Comparison of ENCODE assay signal across 10 cellular contexts in the genomic region with DNA sequence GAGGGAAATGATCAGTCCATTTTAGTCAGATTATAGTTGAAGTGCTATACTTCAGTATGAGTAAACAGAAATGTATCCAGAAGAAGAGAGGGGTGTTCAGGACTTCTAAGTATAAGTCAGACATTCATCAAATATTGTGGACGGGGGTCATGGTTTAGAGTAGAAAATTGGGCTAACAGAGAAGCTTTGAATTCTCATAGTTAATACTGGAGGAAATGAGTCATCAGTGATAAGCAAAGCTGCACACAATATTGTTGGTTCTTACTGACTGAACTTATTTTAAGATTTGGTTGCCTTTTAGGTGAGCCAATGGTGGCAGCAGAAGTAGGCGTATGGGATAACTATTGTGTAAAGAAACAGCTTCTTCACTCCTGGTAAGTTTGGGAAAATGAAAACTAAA. TPM values are rescaled to one million over a fixed set of nuclear protein-coding genes. Genes with fewer than 3 reads are reported as not detected.
DNase-seq lines count a peak whose midpoint lies in the region; ATAC-seq, FAIRE-seq and TF ChIP-seq lines count a peak whose summit lies in the region.
"Had no signal": no experiment of that assay in that cellular context is flagged by ENCODE, and none has a peak within 500 bp of the region (broad histone marks: within the 10 kb centered on the region; RNA-seq: fewer than 3 reads in every experiment).

No MANE protein-coding gene starts in this region.

- intact Hi-C loops in CD14-positive monocyte (cut with micrococcal nuclease) (loop anchor here in 1 of 2 donors (5.0 kb wide), 1 partner anchor 45 kb away; a partner anchor contains a TSS), left lung (cut with DNase I) (no loop called here)
- intact Hi-C loops in activated T-helper 1 cell treated with anti-CD3 and anti-CD28 coated beads, Interleukin-12 subunit alpha, Interleukin-12 subunit beta, Interleukin-2, Interleukin-4 antibody, amounts not matched to agents 30 ng/mL and 10 ng/mL and 1 ng/mL, durations not matched to agents 14 hours and 24 hours and 36 hours (cut with micrococcal nuclease), result no loop called here

- no peak for FAIRE-seq in D721Med (lab: Jason Lieb, UNC)

- TF ChIP-seq CTCF in CD14-positive monocyte (IDR thresholded peaks at IDR 0.05) (no peak), KMS-11 (conservative IDR thresholded peaks at IDR 0.05; ENCODE audit: low read depth, low read length) (no peak), left lung (IDR thresholded peaks at IDR 0.05) (no peak), D721Med (IDR thresholded peaks at IDR 0.05; ENCODE audit: insufficient read depth, missing control alignments) (no peak)

- H2AFZ ChIP-seq in KMS-11 (ENCODE audit: low read depth), result no peak overlapping the region

- H3K27ac ChIP-seq in KMS-11 (peak overlapping the region; percentile 7; the same call in 1 of the 2 replicates), left lung (peak overlapping the region; percentile 5 to 29)

- peaks cover 53 to 55% of the 10 kb centered on the region in 2 donors for H3K36me3 Mint-ChIP-seq in CD14-positive monocyte
- H3K36me3 Mint-ChIP-seq in activated T-helper 1 cell treated with anti-CD3 and anti-CD28 coated beads, Interleukin-12 subunit alpha, Interleukin-12 subunit beta, Interleukin-2, Interleukin-4 antibody, amounts not matched to agents 30 ng/mL and 10 ng/mL and 1 ng/mL, durations not matched to agents 14 hours and 24 hours and 36 hours (ENCODE audit: low read depth), result peaks cover 60% of the 10 kb centered on the region

- no peaks in the 10 kb centered on the region for H3K9me3 Mint-ChIP-seq in CD14-positive monocyte
- no peaks in the 10 kb centered on the region for H3K9me3 Mint-ChIP-seq in activated T-helper 1 cell treated with anti-CD3 and anti-CD28 coated beads, Interleukin-12 subunit alpha, Interleukin-12 subunit beta, Interleukin-2, Interleukin-4 antibody, amounts not matched to agents 30 ng/mL and 10 ng/mL and 1 ng/mL, durations not matched to agents 14 hours and 24 hours and 36 hours

- no peaks in the 10 kb centered on the region for H3K9me3 ChIP-seq in left lung

- peak overlapping the region; percentile 67 to 78 (median 72) for H3K27ac Mint-ChIP-seq in CD14-positive monocyte
- H3K27ac Mint-ChIP-seq in activated T-helper 1 cell treated with anti-CD3 and anti-CD28 coated beads, Interleukin-12 subunit alpha, Interleukin-12 subunit beta, Interleukin-2, Interleukin-4 antibody, amounts not matched to agents 30 ng/mL and 10 ng/mL and 1 ng/mL, durations not matched to agents 14 hours and 24 hours and 36 hours, result peak overlapping the region; percentile 40

- H3K4me1 ChIP-seq in KMS-11 (ENCODE audit: low read depth, poor library complexity, severe bottlenecking), result peaks cover 56% of the 10 kb centered on the region
- H3K4me1 ChIP-seq in left lung, result peaks cover 4 to 35% of the 10 kb centered on the region in 2 donors

- ATAC-seq in left lung (no peak), HG02588 (IDR thresholded peaks at IDR 0.05; ENCODE audit: unreplicated experiment) (no peak), HG02981 (IDR thresholded peaks at IDR 0.05; ENCODE audit: unreplicated experiment) (no peak)

- peaks cover 19% of the 10 kb centered on the region for H3K4me1 Mint-ChIP-seq in CD14-positive monocyte
- peaks cover 52% of the 10 kb centered on the region for H3K4me1 Mint-ChIP-seq in activated T-helper 1 cell treated with anti-CD3 and anti-CD28 coated beads, Interleukin-12 subunit alpha, Interleukin-12 subunit beta, Interleukin-2, Interleukin-4 antibody, amounts not matched to agents 30 ng/mL and 10 ng/mL and 1 ng/mL, durations not matched to agents 14 hours and 24 hours and 36 hours (ENCODE audit: low read depth)

- H3K4me3 ChIP-seq in KMS-11 (IDR thresholded peaks at IDR 0.05; ENCODE audit: insufficient read depth, low read depth, low read length), result no peak overlapping the region
- H3K4me3 ChIP-seq in left lung, result no peak overlapping the region
- no peak overlapping the region for H3K4me3 ChIP-seq in H7 (ENCODE audit: insufficient read depth, low read depth, low read length)

- H3K4me2 ChIP-seq in KMS-11, result no peak overlapping the region

- H3K4me3 Mint-ChIP-seq in CD14-positive monocyte, result no peak overlapping the region
- peak overlapping the region; percentile 50 for H3K4me3 Mint-ChIP-seq in activated T-helper 1 cell treated with anti-CD3 and anti-CD28 coated beads, Interleukin-12 subunit alpha, Interleukin-12 subunit beta, Interleukin-2, Interleukin-4 antibody, amounts not matched to agents 30 ng/mL and 10 ng/mL and 1 ng/mL, durations not matched to agents 14 hours and 24 hours and 36 hours

- H4K20me1 ChIP-seq in KMS-11 (ENCODE audit: insufficient read depth), result no peaks in the 10 kb centered on the region

- H3K36me3 ChIP-seq in KMS-11 (ENCODE audit: insufficient read depth) (peaks cover 25% of the 10 kb centered on the region; the same call in 1 of the 2 replicates), left lung (peaks cover 0 to 63% of the 10 kb centered on the region in 2 donors), H7 (replicated peaks; ENCODE audit: control insufficient read depth, insufficient read depth, low read length) (peaks cover 28% of the 10 kb centered on the region)

- H3K27me3 Mint-ChIP-seq in CD14-positive monocyte (ENCODE audit: low read depth in 3 of 3), result peaks cover 0 to 1% (median 0%) of the 10 kb centered on the region in 3 donors
- no peaks in the 10 kb centered on the region for H3K27me3 Mint-ChIP-seq in activated T-helper 1 cell treated with anti-CD3 and anti-CD28 coated beads, Interleukin-12 subunit alpha, Interleukin-12 subunit beta, Interleukin-2, Interleukin-4 antibody, amounts not matched to agents 30 ng/mL and 10 ng/mL and 1 ng/mL, durations not matched to agents 14 hours and 24 hours and 36 hours (ENCODE audit: insufficient read depth)

- DNase-seq in CD14-positive monocyte (ENCODE audit: low spot score) (no peak), left lung (no peak), D721Med (ENCODE audit: insufficient read length, low spot score) (no peak), H7 (no peak)
- no peak for DNase-seq in activated T-helper 1 cell treated with anti-CD3 and anti-CD28 coated beads, Interleukin-12 subunit alpha, Interleukin-12 subunit beta, Interleukin-2, Interleukin-4 antibody, amounts not matched to agents 30 ng/mL and 10 ng/mL and 1 ng/mL, durations not matched to agents 14 hours and 24 hours and 36 hours (ENCODE audit: low spot score)
- DNase-seq: islet precursor cell; stimulated activated CD4-positive, alpha-beta T cell treated with anti-CD3 and anti-CD28 coated beads, Interleukin-4, amount 100 ng/mL, for 1 hour had no signal

- H3K9ac ChIP-seq in KMS-11, result no peak overlapping the region

- H3K27me3 ChIP-seq in KMS-11 (ENCODE audit: insufficient read depth, low read depth) (no peaks in the 10 kb centered on the region), left lung (no peaks in the 10 kb centered on the region), H7 (ENCODE audit: control insufficient read depth, insufficient read depth, low read length) (no peaks in the 10 kb centered on the region)

- H3K79me2 ChIP-seq in KMS-11 (ENCODE audit: insufficient read depth, low read depth), result peaks cover 23% of the 10 kb centered on the region; the same call in 1 of the 2 replicates

RNA-seq across cellular contexts. Expression of a gene that starts 1.7 kb away (rescaled TPM):
- 10 to 100 TPM; 75.0 to 88.2 TPM for polyA plus RNA-seq in CD14-positive monocyte
- 157 and 166 TPM in 2 replicates for total RNA-seq in activated T-helper 1 cell treated with anti-CD3 and anti-CD28 coated beads, Interleukin-12 subunit alpha, Interleukin-12 subunit beta, Interleukin-2, Interleukin-4 antibody, amounts not matched to agents 30 ng/mL and 10 ng/mL and 1 ng/mL, durations not matched to agents 14 hours and 24 hours and 36 hours
- 100 to 1,000 TPM; 134 to 151 TPM for total RNA-seq in left lung
- total RNA-seq in H7 (2014; rRNA removed; shearing (Covaris generic)), result 107 and 109 TPM in 2 replicates

RNA-seq across cellular contexts. Expression of a gene that starts 10.8 kb away (rescaled TPM):
- 10 to 100 TPM; 63.3 to 81.4 TPM for polyA plus RNA-seq in CD14-positive monocyte
- total RNA-seq in activated T-helper 1 cell treated with anti-CD3 and anti-CD28 coated beads, Interleukin-12 subunit alpha, Interleukin-12 subunit beta, Interleukin-2, Interleukin-4 antibody, amounts not matched to agents 30 ng/mL and 10 ng/mL and 1 ng/mL, durations not matched to agents 14 hours and 24 hours and 36 hours, result 308 TPM in 2 replicates
- 100 to 1,000 TPM in 1 of 2 donors, 10 to 100 TPM in 1; 84.9 to 127 TPM for total RNA-seq in left lung
- 284 and 324 TPM in 2 replicates for total RNA-seq in H7 (2014; rRNA removed; shearing (Covaris generic))

RNA-seq across cellular contexts. Expression of a gene that starts 11.1 kb away (rescaled TPM):
- polyA plus RNA-seq in CD14-positive monocyte, result 1 to 10 TPM; 5.3 to 6.7 TPM
- total RNA-seq in activated T-helper 1 cell treated with anti-CD3 and anti-CD28 coated beads, Interleukin-12 subunit alpha, Interleukin-12 subunit beta, Interleukin-2, Interleukin-4 antibody, amounts not matched to agents 30 ng/mL and 10 ng/mL and 1 ng/mL, durations not matched to agents 14 hours and 24 hours and 36 hours, result 17.3 and 19.3 TPM in 2 replicates
- 10 to 100 TPM; 13.7 to 19.5 TPM for total RNA-seq in left lung
- 50.4 and 66.8 TPM in 2 replicates for total RNA-seq in H7 (2014; rRNA removed; shearing (Covaris generic))

RNA-seq across cellular contexts. Expression of a gene that starts 30.4 kb away (rescaled TPM):
- polyA plus RNA-seq in CD14-positive monocyte, result not detected
- 3.4 and 4.3 TPM in 2 replicates for total RNA-seq in activated T-helper 1 cell treated with anti-CD3 and anti-CD28 coated beads, Interleukin-12 subunit alpha, Interleukin-12 subunit beta, Interleukin-2, Interleukin-4 antibody, amounts not matched to agents 30 ng/mL and 10 ng/mL and 1 ng/mL, durations not matched to agents 14 hours and 24 hours and 36 hours
- total RNA-seq in left lung, result 1 to 10 TPM in 1 of 2 donors, under 1 TPM in 1; 0.32 to 1.8 TPM
- 0.14 and 0.59 TPM in 2 replicates for total RNA-seq in H7 (2014; rRNA removed; shearing (Covaris generic))

RNA-seq across cellular contexts. Expression of a gene that starts 43.9 kb away (rescaled TPM):
- 100 to 1,000 TPM; 412 to 500 TPM for polyA plus RNA-seq in CD14-positive monocyte
- total RNA-seq in activated T-helper 1 cell treated with anti-CD3 and anti-CD28 coated beads, Interleukin-12 subunit alpha, Interleukin-12 subunit beta, Interleukin-2, Interleukin-4 antibody, amounts not matched to agents 30 ng/mL and 10 ng/mL and 1 ng/mL, durations not matched to agents 14 hours and 24 hours and 36 hours, result 613 and 617 TPM in 2 replicates
- 100 to 1,000 TPM; 243 to 302 TPM for total RNA-seq in left lung
- total RNA-seq in H7 (2014; rRNA removed; shearing (Covaris generic)), result 174 and 191 TPM in 2 replicates
